ENCODE assay signal across 26 cellular contexts in genomic region chr20:22585786-22586493, GRCh38. TPM values are rescaled to one million over a fixed set of nuclear protein-coding genes. Genes with fewer than 3 reads are reported as not detected.
DNase-seq lines count a peak whose midpoint lies in the region; ATAC-seq and TF ChIP-seq lines count a peak whose summit lies in the region.
"Had no signal": no experiment of that assay in that cellular context is flagged by ENCODE, and none has a peak within 500 bp of the region (broad histone marks: within the 10 kb centered on the region; RNA-seq: fewer than 3 reads in every experiment).

No MANE protein-coding gene starts in this region.

- H3K27ac ChIP-seq in GM23338 (ENCODE audit: low read depth) (no peak overlapping the region), RWPE1 (no peak overlapping the region)
- H3K27ac ChIP-seq: esophagus muscularis mucosa, gastroesophageal sphincter, suprapubic skin had no signal

- H3K27me3 Mint-ChIP-seq in GM23338 (ENCODE audit: insufficient read depth, low read depth, poor library complexity), result peaks cover 92% of the 10 kb centered on the region
- peaks cover 98% of the 10 kb centered on the region for H3K27me3 Mint-ChIP-seq in nephron progenitor cell (ENCODE audit: low read depth, poor library complexity)

- POLR2A ChIA-PET in RWPE1 (lab: Yijun Ruan, JAX; ENCODE audit: low non-redundant PET), result no interaction called here

- CTCF ChIA-PET in RWPE1 (lab: Yijun Ruan, JAX), result interaction anchor here (0.6 to 1.9 kb wide), 14 partner anchors 10 to 376 kb away, joined by 3 to 23 read pairs (median 4); no protein-coding TSS in a partner anchor

- H3K9me3 ChIP-seq in iPS-15b (ENCODE audit: control insufficient read depth, insufficient read depth, low read length), result no peaks in the 10 kb centered on the region
- H3K9me3 ChIP-seq: esophagus muscularis mucosa, gastroesophageal sphincter, suprapubic skin had no signal

- no peak for ATAC-seq in GM23338
- ATAC-seq: activated CD4-positive, alpha-beta T cell treated with anti-CD3 and anti-CD28 coated beads for 36 hours; activated CD8-positive, alpha-beta memory T cell treated with anti-CD3 and anti-CD28 coated beads, Interleukin-2, amount 10 ng/mL, durations not matched to agents 7 days and 5 days; activated T-helper 17 cell treated with anti-CD3 and anti-CD28 coated beads, Interleukin-2, amount 50 U/mL, for 72 hours; gastroesophageal sphincter; natural killer cell treated with Interleukin-12 subunit alpha and Interleukin-12 subunit beta and Interleukin-15 and Interleukin-18, amount 100 ng/mL, for 72 hours; T-cell had no signal

- TF ChIP-seq CTCF in GM23338 (conservative IDR thresholded peaks at IDR 0.05; ENCODE audit: low read depth in 2 of 2) (no peak), nephron progenitor cell (IDR thresholded peaks at IDR 0.05) (no peak), RWPE1 (conservative IDR thresholded peaks at IDR 0.05; ENCODE audit: low read depth) (no peak)

- H3K36me3 Mint-ChIP-seq in GM23338 (ENCODE audit: low read depth) (no peaks in the 10 kb centered on the region; the same call in 2 of the 3 replicates), nephron progenitor cell (ENCODE audit: low read depth) (no peaks in the 10 kb centered on the region)
- H3K36me3 Mint-ChIP-seq: natural killer cell treated with Interleukin-12 subunit alpha and Interleukin-12 subunit beta and Interleukin-15 and Interleukin-18, amount 100 ng/mL, for 72 hours; T-cell had no signal

- H4K20me1 ChIP-seq in GM23338 (replicated peaks; ENCODE audit: insufficient read depth), result peaks cover 11% of the 10 kb centered on the region

- H3K4me3 Mint-ChIP-seq in GM23338, result peak overlapping the region; percentile 73; the same call in 2 of the 3 replicates
- H3K4me3 Mint-ChIP-seq in nephron progenitor cell, result peak overlapping the region; percentile 12
- H3K4me3 Mint-ChIP-seq: activated CD4-positive, alpha-beta T cell treated with anti-CD3 and anti-CD28 coated beads for 36 hours; activated CD8-positive, alpha-beta memory T cell treated with anti-CD3 and anti-CD28 coated beads, Interleukin-2, amount 10 ng/mL, durations not matched to agents 7 days and 5 days; activated T-helper 17 cell treated with anti-CD3 and anti-CD28 coated beads, Interleukin-2, amount 50 U/mL, for 72 hours; natural killer cell treated with Interleukin-12 subunit alpha and Interleukin-12 subunit beta and Interleukin-15 and Interleukin-18, amount 100 ng/mL, for 72 hours; T-cell had no signal

- H3K4me3 ChIP-seq in GM23338, result peak overlapping the region; percentile 57
- peak overlapping the region; percentile 32 for H3K4me3 ChIP-seq in iPS-15b (ENCODE audit: low read depth, low read length)
- H3K4me3 ChIP-seq: esophagus muscularis mucosa, gastroesophageal sphincter had no signal

- no peak overlapping the region for H3K27ac Mint-ChIP-seq in GM23338
- no peak overlapping the region for H3K27ac Mint-ChIP-seq in nephron progenitor cell
- H3K27ac Mint-ChIP-seq: activated CD4-positive, alpha-beta T cell treated with anti-CD3 and anti-CD28 coated beads for 36 hours; activated CD8-positive, alpha-beta memory T cell treated with anti-CD3 and anti-CD28 coated beads, Interleukin-2, amount 10 ng/mL, durations not matched to agents 7 days and 5 days; activated naive CD4-positive, alpha-beta T cell treated with anti-CD3 and anti-CD28 coated beads, Interleukin-2, amount 50 U/mL, for 72 hours; activated T-helper 17 cell treated with anti-CD3 and anti-CD28 coated beads, Interleukin-2, amount 50 U/mL, for 72 hours; natural killer cell treated with Interleukin-12 subunit alpha and Interleukin-12 subunit beta and Interleukin-15 and Interleukin-18, amount 100 ng/mL, for 72 hours; T-cell had no signal

- peaks cover 96% of the 10 kb centered on the region for H3K27me3 ChIP-seq in GM23338 (ENCODE audit: insufficient read depth)
- peaks cover 94% of the 10 kb centered on the region for H3K27me3 ChIP-seq in iPS-15b (ENCODE audit: control insufficient read depth, insufficient read depth, low read length)

- peak overlapping the region; percentile 79 for H3K4me2 ChIP-seq in GM23338

- H3K36me3 ChIP-seq in GM23338 (ENCODE audit: insufficient read depth), result no peaks in the 10 kb centered on the region
- H3K36me3 ChIP-seq in iPS-15b (ENCODE audit: control insufficient read depth, insufficient read depth, low read length), result no peaks in the 10 kb centered on the region
- H3K36me3 ChIP-seq: esophagus muscularis mucosa, gastroesophageal sphincter, suprapubic skin had no signal

- no peaks in the 10 kb centered on the region for H3K9me2 ChIP-seq in GM23338 (ENCODE audit: insufficient read depth)

- H3K4me1 ChIP-seq in GM23338 (ENCODE audit: insufficient read depth) (peaks cover 64% of the 10 kb centered on the region), iPS-15b (ENCODE audit: control insufficient read depth, insufficient read depth, low read length) (peaks cover 22% of the 10 kb centered on the region)

- H3F3A ChIP-seq in GM23338 (replicated peaks; ENCODE audit: low read depth), result peaks cover 12% of the 10 kb centered on the region

- intact Hi-C loops in posterior vena cava (cut with DNase I), result no loop called here

- DNase-seq in GM23338 (ENCODE audit: low spot score) (no peak), SW480 (ENCODE audit: low spot score) (peak; percentile 14), nephron progenitor cell (no peak), foreskin melanocyte (no peak), posterior vena cava (ENCODE audit: low spot score) (no peak), RWPE1 (ENCODE audit: low spot score) (no peak), NCI-H526 treated with DMSO at 0.1 percent for 48 hours (lab: John Stamatoyannopoulos, UW) (no peak)
- DNase-seq: activated CD8-positive, alpha-beta memory T cell treated with anti-CD3 and anti-CD28 coated beads, Interleukin-2, amount 10 ng/mL, durations not matched to agents 7 days and 5 days; cerebellar nuclear complex; effector CD4-positive, alpha-beta T cell; kidney; mesenchymal stem cell; NCI-H2171 treated with DMSO at 0.1 percent for 48 hours; NCI-H524 treated with DMSO at 0.1 percent for 48 hours had no signal

- H3K4me1 Mint-ChIP-seq in GM23338 (peaks cover 54% of the 10 kb centered on the region), nephron progenitor cell (peaks cover 18% of the 10 kb centered on the region)
- H3K4me1 Mint-ChIP-seq: activated CD4-positive, alpha-beta T cell treated with anti-CD3 and anti-CD28 coated beads for 36 hours; activated CD8-positive, alpha-beta memory T cell treated with anti-CD3 and anti-CD28 coated beads, Interleukin-2, amount 10 ng/mL, durations not matched to agents 7 days and 5 days; activated T-helper 17 cell treated with anti-CD3 and anti-CD28 coated beads, Interleukin-2, amount 50 U/mL, for 72 hours; T-cell had no signal

- no peak overlapping the region for H2AFZ ChIP-seq in GM23338

- peaks cover 8% of the 10 kb centered on the region; the same call in 2 of the 3 replicates for H3K9me3 Mint-ChIP-seq in GM23338
- peaks cover 6% of the 10 kb centered on the region for H3K9me3 Mint-ChIP-seq in nephron progenitor cell
- H3K9me3 Mint-ChIP-seq: activated T-helper 17 cell treated with anti-CD3 and anti-CD28 coated beads, Interleukin-2, amount 50 U/mL, for 72 hours; natural killer cell treated with Interleukin-12 subunit alpha and Interleukin-12 subunit beta and Interleukin-15 and Interleukin-18, amount 100 ng/mL, for 72 hours; T-cell had no signal

- no peaks in the 10 kb centered on the region for H3K79me2 ChIP-seq in GM23338 (replicated peaks; ENCODE audit: insufficient read depth)

- no peak overlapping the region for H3K9ac ChIP-seq in iPS-15b (ENCODE audit: low read depth, low read length)

TF ChIP-seq in GM23338, 12 proteins besides CTCF, POLR2A, EP300 and RAD21:
- TF ChIP-seq EZH2phosphoT487 (IDR thresholded peaks at IDR 0.05; ENCODE audit: unreplicated experiment), result no peak
- no peak for TF ChIP-seq REST (IDR thresholded peaks at IDR 0.05; ENCODE audit: unreplicated experiment)
- no peak for TF ChIP-seq ZNF331 (CRISPR knock-in tag; IDR thresholded peaks at IDR 0.05; ENCODE audit: low read depth)
- peak; percentile 6 for TF ChIP-seq EZH2 (IDR thresholded peaks at IDR 0.05; ENCODE audit: low read depth, unreplicated experiment)
- TF ChIP-seq CREB1 (CRISPR knock-in tag; IDR thresholded peaks at IDR 0.05; ENCODE audit: low read depth), result no peak
- TF ChIP-seq ETS1 (IDR thresholded peaks at IDR 0.05), result no peak

RNA-seq across cellular contexts. Expression of gene FOXA2, which starts 1.6 kb away (rescaled TPM):
- not detected in 2 replicates for total RNA-seq in GM23338 (2014; rRNA removed; shearing (Covaris generic))
- polyA plus RNA-seq in GM23338 (2016; fragmentation: Nextera tagmentation; extraction: Ambion mirVana), result not detected in 2 replicates
- not detected for total RNA-seq in posterior vena cava
- total RNA-seq: activated CD4-positive, alpha-beta T cell treated with anti-CD3 and anti-CD28 coated beads for 36 hours; activated CD8-positive, alpha-beta memory T cell treated with anti-CD3 and anti-CD28 coated beads, Interleukin-2, amount 10 ng/mL, durations not matched to agents 7 days and 5 days; activated naive CD4-positive, alpha-beta T cell treated with anti-CD3 and anti-CD28 coated beads, Interleukin-2, amount 50 U/mL, for 72 hours; activated T-helper 17 cell treated with anti-CD3 and anti-CD28 coated beads, Interleukin-2, amount 50 U/mL, for 72 hours; astrocyte; esophagus muscularis mucosa; gastroesophageal sphincter; natural killer cell treated with Interleukin-12 subunit alpha and Interleukin-12 subunit beta and Interleukin-15 and Interleukin-18, amount 100 ng/mL, for 72 hours; Right ventricle myocardium superior; suprapubic skin had no signal
- polyA plus RNA-seq: AG04450 had no signal
